ENCODE assay signal across 8 cellular contexts in the genomic region with DNA sequence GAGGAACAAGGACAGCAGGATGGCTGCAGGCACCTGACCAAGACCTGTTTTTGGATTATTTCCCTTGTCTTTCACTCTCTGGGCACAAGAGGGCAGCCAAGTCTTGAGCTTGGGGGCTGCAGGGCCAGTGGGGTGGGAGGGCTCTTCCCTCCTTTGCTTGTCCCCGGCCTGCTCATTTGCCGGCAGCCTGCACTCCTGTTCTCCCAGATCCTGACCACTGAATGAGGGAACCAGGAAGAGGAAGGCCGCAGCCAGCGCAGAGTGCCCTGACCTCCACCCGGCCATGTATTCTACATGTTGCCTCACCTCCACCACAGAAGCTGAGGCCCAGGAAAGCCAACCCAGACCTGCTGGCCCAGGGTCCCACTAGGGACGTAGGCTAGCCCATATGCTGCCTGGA. TPM values are rescaled to one million over a fixed set of nuclear protein-coding genes. Genes with fewer than 3 reads are reported as not detected.
DNase-seq lines count a peak whose midpoint lies in the region; ATAC-seq, FAIRE-seq and TF ChIP-seq lines count a peak whose summit lies in the region.

No MANE protein-coding gene starts in this region.

- CTCF ChIA-PET in K562 (lab: Yijun Ruan, JAX; ENCODE audit: low intra/inter-chr PET ratio): interaction anchor here (0.6 to 2.8 kb wide), 4 partner anchors 459 to 1997 kb away, joined by 3 to 16 read pairs (median 4); no protein-coding TSS in a partner anchor

- H3K4me1 ChIP-seq in GM23248 (ENCODE audit: insufficient read depth): peaks cover 35% of the 10 kb centered on the region
- H3K4me1 ChIP-seq in K562 (replicated peaks in 1 of 2; ENCODE audit: control insufficient read depth in 2 of 2, insufficient read depth in 2 of 2, low read length in 2 of 2): peaks cover 0 to 4% of the 10 kb centered on the region in 2 experiments; a peak in 1 of 5 replicates
- H3K4me1 ChIP-seq in tibial nerve: peaks cover 0 to 25% (median 6%) of the 10 kb centered on the region in 4 donors

- in situ Hi-C loops in GM23248 (cut with MboI): no loop called here
- in situ Hi-C loops in K562 (cut with MboI): loop anchor here (10.0 kb wide), 2 partner anchors 484 to 1446 kb away; no protein-coding TSS in a partner anchor

- TF ChIP-seq POLR2A in K562 (conservative IDR thresholded peaks at IDR 0.05) (no peak), tibial nerve (IDR thresholded peaks at IDR 0.05) (no peak)

- POLR2A ChIA-PET in K562 (lab: Yijun Ruan, JAX): interaction anchor here (0.7 to 1.0 kb wide), 6 partner anchors 8 to 1468 kb away, joined by 3 to 5 read pairs (median 4); no protein-coding TSS in a partner anchor

- peaks cover 14% of the 10 kb centered on the region; the same call in 1 of the 2 replicates for H3K27me3 ChIP-seq in GM23248 (replicated peaks; ENCODE audit: insufficient read depth)
- peaks cover 3 to 5% of the 10 kb centered on the region in 2 experiments; a peak in 2 of 5 replicates for H3K27me3 ChIP-seq in K562 (ENCODE audit: control insufficient read depth in 2 of 2, insufficient read depth in 2 of 2, low read length in 2 of 2)
- H3K27me3 ChIP-seq in kidney epithelial cell (ENCODE audit: control insufficient read depth, insufficient read depth, low read length): no peaks in the 10 kb centered on the region
- no peaks in the 10 kb centered on the region for H3K27me3 ChIP-seq in tibial nerve

- 29 to 34% methylated on average over 6 of the region's 6 CpGs for whole genome bisulfite sequencing in GM23248 (ENCODE audit: low coverage in 1 of 2, low lambda C conversion rate in 2 of 2, missing lambda C conversion rate in 2 of 2), 2 experiments
- 29% methylated on average over 5 of the region's 6 CpGs for WGBS in K562 (ENCODE audit: insufficient coverage, low coverage, missing lambda C conversion rate)
- WGBS in tibial nerve, 2 donors: 30 to 34% methylated on average over 3 to 6 of the region's 6 CpGs

- ATAC-seq in K562 (peak; percentile 94), HG03442 (IDR thresholded peaks at IDR 0.05; ENCODE audit: unreplicated experiment) (no peak), HG02852 (IDR thresholded peaks at IDR 0.05; ENCODE audit: unreplicated experiment) (no peak)

- TF ChIP-seq CTCF in AG10803 (conservative IDR thresholded peaks at IDR 0.05; ENCODE audit: low read length): peak; percentile 88
- peak; percentile 82 to 92 (median 84) for TF ChIP-seq CTCF in K562 (IDR thresholded peaks at IDR 0.05 in 2 of 3, conservative IDR thresholded peaks at IDR 0.05 in 1 of 3; ENCODE audit: insufficient read depth in 2 of 3, low read depth in 1 of 3, low read length in 3 of 3)
- TF ChIP-seq CTCF in kidney epithelial cell (IDR thresholded peaks at IDR 0.05; ENCODE audit: insufficient read depth, low read length, poor library complexity, severe bottlenecking): peak; percentile 86
- TF ChIP-seq CTCF in tibial nerve (IDR thresholded peaks at IDR 0.05): peak; percentile 14 to 68 (median 43)

- no TSS peak for BruUV-seq in K562 (replicated peaks; lab: Mats Ljungman, UMichigan)

- H3K9ac ChIP-seq in GM23248: peak overlapping the region; percentile 66
- no peak overlapping the region for H3K9ac ChIP-seq in K562 (ENCODE audit: insufficient read depth in 1 of 2, low read depth in 2 of 2, low read length in 2 of 2)

- H3K4me2 ChIP-seq in GM23248 (ENCODE audit: unreplicated experiment) (peak overlapping the region; percentile 27), K562 (ENCODE audit: insufficient read depth, low read length) (no peak overlapping the region)

- intact Hi-C loops in K562 (cut with micrococcal nuclease): loop anchor here (1.0 to 2.0 kb wide), 5 partner anchors 37 to 482 kb away; a partner anchor contains a TSS

- no peaks in the 10 kb centered on the region for H3K36me3 ChIP-seq in GM23248 (ENCODE audit: low read depth)
- no peaks in the 10 kb centered on the region for H3K36me3 ChIP-seq in K562 (ENCODE audit: control insufficient read depth, insufficient read depth, low read length)
- no peaks in the 10 kb centered on the region for H3K36me3 ChIP-seq in kidney epithelial cell (ENCODE audit: control insufficient read depth, insufficient read depth, low read length)
- no peaks in the 10 kb centered on the region for H3K36me3 ChIP-seq in tibial nerve

- peak overlapping the region; percentile 77 for H2AFZ ChIP-seq in GM23248
- H2AFZ ChIP-seq in K562 (ENCODE audit: low read depth, low read length): peak overlapping the region; percentile 61

- H4K20me1 ChIP-seq in GM23248 (ENCODE audit: insufficient read depth) (no peaks in the 10 kb centered on the region), K562 (replicated peaks; ENCODE audit: control insufficient read depth, insufficient read depth, low read length) (no peaks in the 10 kb centered on the region)

- peak; percentile 94 to 95 for TF ChIP-seq RAD21 in K562 (CRISPR knock-in tag; conservative IDR thresholded peaks at IDR 0.05 in 1 of 2, IDR thresholded peaks at IDR 0.05 in 1 of 2)

- no peaks in the 10 kb centered on the region for H3K9me3 ChIP-seq in GM23248 (ENCODE audit: low read depth)
- no peaks in the 10 kb centered on the region for H3K9me3 ChIP-seq in K562 (replicated peaks; ENCODE audit: control insufficient read depth, insufficient read depth, low read depth, low read length)
- no peaks in the 10 kb centered on the region for H3K9me3 ChIP-seq in tibial nerve

- peaks cover 12% of the 10 kb centered on the region for H3F3A ChIP-seq in GM23248 (ENCODE audit: insufficient read depth)

- H3K79me2 ChIP-seq in GM23248 (ENCODE audit: insufficient read depth): no peaks in the 10 kb centered on the region; the same call in 1 of the 2 replicates
- H3K79me2 ChIP-seq in K562 (ENCODE audit: control insufficient read depth, insufficient read depth, low read length): no peaks in the 10 kb centered on the region

- no peaks in the 10 kb centered on the region for H3K9me2 ChIP-seq in GM23248 (ENCODE audit: insufficient read depth)

- H3K9me1 ChIP-seq in K562 (ENCODE audit: control insufficient read depth, insufficient read depth, low read length): no peaks in the 10 kb centered on the region

- TF ChIP-seq EP300 in K562 (IDR thresholded peaks at IDR 0.05; ENCODE audit: low read length) (no peak), tibial nerve (IDR thresholded peaks at IDR 0.05) (no peak)

- DNase-seq in AG10803 (ENCODE audit: low read depth) (peak; percentile 96), GM23248 (peak; percentile 92), NCI-H446 (lab: John Stamatoyannopoulos, UW) (peak; percentile 15 to 62), K562 (ENCODE audit: extremely low read depth in 1 of 4, low spot score in 3 of 4) (peak; percentile 80 to 81 (median 80)), kidney epithelial cell (ENCODE audit: low read depth) (peak; percentile 57), tibial nerve (ENCODE audit: low spot score in 2 of 2) (peak in 1 of 2 donors; percentile 49)

- H3K27ac ChIP-seq in GM23248 (peak overlapping the region; percentile 37), K562 (ENCODE audit: extremely low read depth, low read depth, low read length) (no peak overlapping the region), tibial nerve (peak overlapping the region in 2 of 4 donors; percentile 30 to 78)

- H3K4me3 ChIP-seq in AG10803 (ENCODE audit: low read length) (peak overlapping the region; percentile 31), GM23248 (no peak overlapping the region), K562 (no peak overlapping the region), kidney epithelial cell (ENCODE audit: low read depth, low read length) (no peak overlapping the region), tibial nerve (no peak overlapping the region)

- FAIRE-seq in K562 (lab: Jason Lieb, UNC): peak; percentile 91

TF ChIP-seq in K562, 482 proteins besides CTCF, POLR2A, EP300 and RAD21 (continues in another document):
- no peak for TF ChIP-seq CXXC5 (CRISPR knock-in tag; IDR thresholded peaks at IDR 0.05)
- no peak for TF ChIP-seq PHF20 (IDR thresholded peaks at IDR 0.05; ENCODE audit: partially characterized antibody)
- 0 out of 2 replicates have a peak, but pooled peaks have one; percentile 23 for TF ChIP-seq ESRRA (IDR thresholded peaks at IDR 0.05; ENCODE audit: borderline replicate concordance, low read depth)
- TF ChIP-seq MAZ (CRISPR knock-in tag; conservative IDR thresholded peaks at IDR 0.05 in 1 of 2, IDR thresholded peaks at IDR 0.05 in 1 of 2): peak; percentile 67 to 93; a peak in 2 of 4 replicates
- TF ChIP-seq ETV5 (CRISPR knock-in tag; IDR thresholded peaks at IDR 0.05; ENCODE audit: low read depth): peak; percentile 46; the same call in 1 of the 2 replicates
- TF ChIP-seq CC2D1A (IDR thresholded peaks at IDR 0.05): 0 out of 2 replicates have a peak, but pooled peaks have one; percentile 39
- peak; percentile 82 for TF ChIP-seq SMC3 (conservative IDR thresholded peaks at IDR 0.05; ENCODE audit: insufficient read depth, low read depth, low read length)

RNA-seq across cellular contexts. Expression of a gene that starts 15.5 kb away (rescaled TPM):
- 809 and 1,043 TPM in 2 replicates for total RNA-seq in GM23248 (2014; rRNA removed; shearing (Covaris generic))
- polyA plus RNA-seq in GM23248 (2016; fragmentation: Nextera tagmentation; extraction: Ambion mirVana) (1,317 and 1,390 TPM in 2 replicates), K562 (2011; rRNA removed) (9.8 and 15.0 TPM in 2 replicates), K562 (2014; fragmentation: Illumina TruSeq; extraction: Trizol) (6.1 and 9.1 TPM in 2 replicates), K562 (2014; fragmentation: Nextera tagmentation; extraction: Ambion mirVana) (10 to 100 TPM; 10.0 to 13.4 TPM), K562 (2014; rRNA removed) (9.0 and 11.5 TPM in 2 replicates)
- 3.2 and 5.0 TPM in 2 replicates for total RNA-seq in K562 (2011; cell fraction: chromatin; rRNA removed; ENCODE audit: low replicate concordance)
- 3.2 and 4.3 TPM in 2 replicates for total RNA-seq in K562 (2011; cell fraction: nucleolus; rRNA removed)
- 4.2 and 6.6 TPM in 2 replicates for total RNA-seq in K562 (2011; cell fraction: nucleoplasm; rRNA removed)
- total RNA-seq in K562 (2014; rRNA removed) (14.3 and 14.6 TPM in 2 replicates), K562 (2014; rRNA removed; fragmentation: Illumina TruSeq; extraction: Trizol) (9.3 and 11.0 TPM in 2 replicates), K562 (2015; rRNA removed; fragmentation: Illumina TruSeq; extraction: Trizol) (8.6 and 9.5 TPM in 2 replicates), K562 (2021) (11.2 and 11.7 TPM in 2 replicates), kidney epithelial cell (470 and 585 TPM in 2 replicates), tibial nerve (1,000 to 10,000 TPM in 1 of 4 donors, 100 to 1,000 TPM in 3; 520 to 1,803 (median 896) TPM)
- 10.1 and 17.6 TPM in 2 replicates for polyA plus RNA-seq in K562 (2011; cell fraction: cytosol; rRNA removed)
- polyA plus RNA-seq in K562 (2011; cell fraction: nucleus; rRNA removed): 3.7 and 4.5 TPM in 2 replicates
- 15.0 and 55.5 TPM in 2 replicates for polyA plus RNA-seq in K562 (2012)
- 6.1 and 8.8 TPM in 2 replicates for polyA minus RNA-seq in K562 (2011; rRNA and poly(A)+ RNA removed)
- polyA minus RNA-seq in K562 (2011; cell fraction: cytosol; rRNA and poly(A)+ RNA removed): 9.4 and 10.8 TPM in 2 replicates
- polyA minus RNA-seq in K562 (2011; cell fraction: nucleus; rRNA and poly(A)+ RNA removed): 3.8 and 6.2 TPM in 2 replicates

Comparison
In these comparisons a context has a peak if more than half of its experiments do, and no peak if none do; other contexts are left out.
1. RNA of a gene that starts 15.5 kb away (total RNA-seq): 809 to 1,043 TPM in GM23248, 520 to 1,803 TPM in tibial nerve and 470 to 585 TPM in kidney epithelial cell; 3.2 to 14.6 TPM in K562; every median in the first group is over 10 times any median in the second.
2. Peak in every context shown above with its lines, with median percentiles within 50 percentile points of each other: CTCF ChIP-seq.